Comparison of ENCODE assay signal across 10 cellular contexts in genomic region chr19:48807590-48808308, GRCh38. TPM values are rescaled to one million over a fixed set of nuclear protein-coding genes. Genes with fewer than 3 reads are reported as not detected.
DNase-seq lines count a peak whose midpoint lies in the region; TF ChIP-seq lines count a peak whose summit lies in the region.
"Had no signal": no experiment of that assay in that cellular context is flagged by ENCODE, and none has a peak within 500 bp of the region (broad histone marks: within the 10 kb centered on the region; RNA-seq: fewer than 3 reads in every experiment).

No MANE protein-coding gene starts in this region.

- no peaks in the 10 kb centered on the region for H3K9me3 Mint-ChIP-seq in activated naive CD4-positive, alpha-beta T cell treated with anti-CD3 and anti-CD28 coated beads, Interleukin-2, amount 50 U/mL, for 24 hours
- no peaks in the 10 kb centered on the region for H3K9me3 Mint-ChIP-seq in activated naive CD4-positive, alpha-beta T cell treated with anti-CD3 and anti-CD28 coated beads, Interleukin-2, amount 10 ng/mL, durations not matched to agents 7 days and 5 days
- no peaks in the 10 kb centered on the region for H3K9me3 Mint-ChIP-seq in endodermal cell

- H3K27me3 ChIP-seq in endodermal cell (ENCODE audit: control insufficient read depth, insufficient read depth, low read length, poor library complexity, severe bottlenecking) (no peaks in the 10 kb centered on the region), transverse colon (no peaks in the 10 kb centered on the region)

- no peak overlapping the region for H3K4me3 ChIP-seq in endodermal cell (ENCODE audit: low read length)
- H3K4me3 ChIP-seq in transverse colon: peak overlapping the region in 2 of 4 donors; percentile 11 to 22

- no peak for DNase-seq in activated naive CD4-positive, alpha-beta T cell treated with anti-CD3 and anti-CD28 coated beads, Interleukin-2, amount 10 ng/mL, durations not matched to agents 7 days and 5 days
- DNase-seq in endodermal cell (peak; percentile 73), transverse colon (peak; percentile 48), NCI-H187 treated with DMSO at 0.1 percent for 48 hours (lab: John Stamatoyannopoulos, UW) (no peak)
- no peak for DNase-seq in activated effector memory CD4-positive, alpha-beta T cell treated with anti-CD3 and anti-CD28 coated beads, Interleukin-2, amount 50 U/mL, for 16 hours
- DNase-seq: AML-193, T-helper 9 cell had no signal

- intact Hi-C loops in transverse colon (cut with DNase I; ENCODE audit: low total_unique reads): no loop called here

- no peak for TF ChIP-seq EP300 in transverse colon (IDR thresholded peaks at IDR 0.05; ENCODE audit: low read depth)

- H3K9me3 ChIP-seq in endodermal cell (ENCODE audit: control insufficient read depth, low read length) (no peaks in the 10 kb centered on the region), transverse colon (no peaks in the 10 kb centered on the region)

- H3K4me1 ChIP-seq in endodermal cell (ENCODE audit: control insufficient read depth, insufficient read depth, low read length): peaks cover 5% of the 10 kb centered on the region
- H3K4me1 ChIP-seq in transverse colon: peaks cover 6 to 48% (median 39%) of the 10 kb centered on the region in 4 donors

- H3K4me1 Mint-ChIP-seq in activated naive CD4-positive, alpha-beta T cell treated with anti-CD3 and anti-CD28 coated beads, Interleukin-2, amount 50 U/mL, for 24 hours: peaks cover 35% of the 10 kb centered on the region
- peaks cover 35% of the 10 kb centered on the region for H3K4me1 Mint-ChIP-seq in activated naive CD4-positive, alpha-beta T cell treated with anti-CD3 and anti-CD28 coated beads, Interleukin-2, amount 10 ng/mL, durations not matched to agents 7 days and 5 days
- H3K4me1 Mint-ChIP-seq in endodermal cell: peaks cover 33% of the 10 kb centered on the region

- H3K36me3 ChIP-seq in endodermal cell (ENCODE audit: control insufficient read depth, insufficient read depth, low read length) (peaks cover 10% of the 10 kb centered on the region), transverse colon (no peaks in the 10 kb centered on the region)

- TF ChIP-seq CTCF in endodermal cell (conservative IDR thresholded peaks at IDR 0.05) (no peak), transverse colon (IDR thresholded peaks at IDR 0.05) (no peak)

- in situ Hi-C loops in transverse colon (cut with MboI; ENCODE audit: low pct_ligation_motif_present in 1 of 4, low pct_unique_long_range_greater_than_20kb in 1 of 4, low sequenced_read_pairs in 3 of 4): no loop called here

- 90 to 95% methylated on average over 7 to 13 of the region's 13 CpGs for WGBS in endodermal cell (ENCODE audit: insufficient coverage in 1 of 2, insufficient read length in 1 of 2), 2 experiments
- 76% methylated on average over 12 of the region's 13 CpGs; no CpG with 5 or more reads in 1 of the 2 donors for WGBS in transverse colon (ENCODE audit: low coverage in 1 of 2), 2 donors

- H3K9ac ChIP-seq in endodermal cell (ENCODE audit: extremely low read depth, low read length, poor library complexity, severe bottlenecking): no peak overlapping the region

- CTCF ChIA-PET in activated naive CD4-positive, alpha-beta T cell treated with anti-CD3 and anti-CD28 coated beads, Interleukin-2, amount 10 ng/mL, durations not matched to agents 7 days and 5 days (lab: Charles Lee): interaction anchor here (0.6 to 1.5 kb wide), 5 partner anchors 12 to 38 kb away, joined by 3 to 8 read pairs (median 5); no protein-coding TSS in a partner anchor

- H3K36me3 Mint-ChIP-seq in activated naive CD4-positive, alpha-beta T cell treated with anti-CD3 and anti-CD28 coated beads, Interleukin-2, amount 50 U/mL, for 24 hours: peaks cover 2% of the 10 kb centered on the region
- H3K36me3 Mint-ChIP-seq in activated naive CD4-positive, alpha-beta T cell treated with anti-CD3 and anti-CD28 coated beads, Interleukin-2, amount 10 ng/mL, durations not matched to agents 7 days and 5 days: no peaks in the 10 kb centered on the region
- peaks cover 10% of the 10 kb centered on the region for H3K36me3 Mint-ChIP-seq in endodermal cell (ENCODE audit: low read depth)

- no peak for TF ChIP-seq POLR2A in transverse colon (IDR thresholded peaks at IDR 0.05)

- H3K27ac ChIP-seq in endodermal cell (ENCODE audit: low read depth, low read length): peak overlapping the region; percentile 49
- peak overlapping the region; percentile 66 to 76 (median 75) for H3K27ac ChIP-seq in transverse colon

- H3K27me3 Mint-ChIP-seq in activated naive CD4-positive, alpha-beta T cell treated with anti-CD3 and anti-CD28 coated beads, Interleukin-2, amount 50 U/mL, for 24 hours: no peaks in the 10 kb centered on the region
- H3K27me3 Mint-ChIP-seq in activated naive CD4-positive, alpha-beta T cell treated with anti-CD3 and anti-CD28 coated beads, Interleukin-2, amount 10 ng/mL, durations not matched to agents 7 days and 5 days: peaks cover 9% of the 10 kb centered on the region
- peaks cover 3% of the 10 kb centered on the region for H3K27me3 Mint-ChIP-seq in endodermal cell (ENCODE audit: insufficient read depth)

- H3K4me3 Mint-ChIP-seq in activated naive CD4-positive, alpha-beta T cell treated with anti-CD3 and anti-CD28 coated beads, Interleukin-2, amount 50 U/mL, for 24 hours: peak overlapping the region; percentile 43
- no peak overlapping the region for H3K4me3 Mint-ChIP-seq in activated naive CD4-positive, alpha-beta T cell treated with anti-CD3 and anti-CD28 coated beads, Interleukin-2, amount 10 ng/mL, durations not matched to agents 7 days and 5 days
- no peak overlapping the region for H3K4me3 Mint-ChIP-seq in endodermal cell

- no peak overlapping the region for H3K27ac Mint-ChIP-seq in activated naive CD4-positive, alpha-beta T cell treated with anti-CD3 and anti-CD28 coated beads, Interleukin-2, amount 50 U/mL, for 24 hours
- H3K27ac Mint-ChIP-seq in activated naive CD4-positive, alpha-beta T cell treated with anti-CD3 and anti-CD28 coated beads, Interleukin-2, amount 10 ng/mL, durations not matched to agents 7 days and 5 days: no peak overlapping the region
- H3K27ac Mint-ChIP-seq in endodermal cell: peak overlapping the region; percentile 4

RNA-seq across cellular contexts. Expression of gene BCAT2, which starts 3.1 kb away (rescaled TPM):
- total RNA-seq in endodermal cell (100 to 1,000 TPM in 1 of 2 donors, 10 to 100 TPM in 1; 84.8 to 101 TPM), transverse colon (10 to 100 TPM; 32.4 to 51.5 (median 42.8) TPM)
- 38.8 TPM for polyA plus RNA-seq in endodermal cell (2013, experiment 1 of 2)
- polyA plus RNA-seq in endodermal cell (2013, experiment 2 of 2): 42.3 TPM

RNA-seq across cellular contexts. Expression of gene HSD17B14, which starts 28.5 kb away (rescaled TPM):
- total RNA-seq in endodermal cell (10 to 100 TPM; 43.0 to 81.0 TPM), transverse colon (10 to 100 TPM in 1 of 4 donors, 1 to 10 TPM in 3; 3.5 to 15.1 (median 5.4) TPM)
- 20.0 TPM for polyA plus RNA-seq in endodermal cell (2013, experiment 1 of 2)
- 19.0 TPM for polyA plus RNA-seq in endodermal cell (2013, experiment 2 of 2)

RNA-seq across cellular contexts. Expression of gene FGF21, which starts 52.4 kb away (rescaled TPM):
- total RNA-seq in endodermal cell (not detected), transverse colon (not detected)
- polyA plus RNA-seq in endodermal cell (2013, experiment 1 of 2): not detected
- not detected for polyA plus RNA-seq in endodermal cell (2013, experiment 2 of 2)
- total RNA-seq: fibroblast of lung, NCI-H460 had no signal
- polyA plus RNA-seq: fibroblast of lung had no signal

RNA-seq across cellular contexts. Expression of gene FUT1, which starts 55.3 kb away (rescaled TPM):
- total RNA-seq in endodermal cell (1 to 10 TPM; 5.4 to 6.3 TPM), transverse colon (under 1 TPM; 0.27 to 1.00 (median 0.58) TPM)
- 0.93 TPM for polyA plus RNA-seq in endodermal cell (2013, experiment 1 of 2)
- 0.46 TPM for polyA plus RNA-seq in endodermal cell (2013, experiment 2 of 2)

Comparison
In these comparisons a context has a peak if more than half of its experiments do, and no peak if none do; other contexts are left out.
1. DNase-seq: peak in endodermal cell (single experiment) and transverse colon (single experiment); none in activated naive CD4-positive, alpha-beta T cell treated with anti-CD3 and anti-CD28 coated beads, Interleukin-2, amount 10 ng/mL, durations not matched to agents 7 days and 5 days (single experiment), activated effector memory CD4-positive, alpha-beta T cell treated with anti-CD3 and anti-CD28 coated beads, Interleukin-2, amount 50 U/mL, for 16 hours (single experiment) and NCI-H187 treated with DMSO at 0.1 percent for 48 hours (single experiment).